Comparison of ENCODE assay signal across 29 cellular contexts in genomic region chr7:88456490-88456889, GRCh38.
"Had no signal": no experiment of that assay in that cellular context is flagged by ENCODE, and none has a peak within 500 bp of the region (broad histone marks: within the 10 kb centered on the region; RNA-seq: fewer than 3 reads in every experiment).

No MANE protein-coding gene starts in this region.

- H3K9me3 ChIP-seq: ovary, psoas muscle, right lobe of liver, sigmoid colon, stomach, thoracic aorta, thyroid gland, tibial nerve, upper lobe of right lung, uterus had no signal

- DNase-seq: naive thymus-derived CD4-positive, alpha-beta T cell; natural killer cell; occipital lobe; ovary; posterior cingulate gyrus; psoas muscle; right cardiac atrium; right lobe of liver; sigmoid colon; small intestine; stimulated activated CD4-positive, alpha-beta T cell treated with anti-CD3 and anti-CD28 coated beads, Interleukin-15, amount 100 ng/mL, for 24 hours; stimulated activated CD4-positive, alpha-beta T cell treated with anti-CD3 and anti-CD28 coated beads, Interleukin-2, amount 100 ng/mL, for 24 hours; stimulated activated CD4-positive, alpha-beta T cell treated with anti-CD3 and anti-CD28 coated beads, Interleukin-2, amount 100 ng/mL, for 48 hours; stimulated activated CD4-positive, alpha-beta T cell treated with anti-CD3 and anti-CD28 coated beads, Interleukin-4, amount 100 ng/mL, for 24 hours; stimulated activated naive B cell treated with anti-CD40 and anti-IgM and Interleukin-4, amounts not matched to agents 10 μg/mL and 1 μg/mL and 100 μg/mL, for 72 hours; stimulated activated naive CD4-positive, alpha-beta T cell treated with Interleukin-2 at 50 U/mL for 16 hours; stomach; thyroid gland; upper lobe of right lung; uterus had no signal

- H3K4me3 ChIP-seq: neural progenitor cell, ovary, psoas muscle, right lobe of liver, sigmoid colon, stomach, thoracic aorta, thyroid gland, tibial nerve, upper lobe of right lung, uterus had no signal

- H3K36me3 Mint-ChIP-seq: naive thymus-derived CD4-positive, alpha-beta T cell; natural killer cell; neural progenitor cell; stimulated activated effector memory CD8-positive, alpha-beta T cell treated with anti-CD3 and anti-CD28 coated beads, Interleukin-12 subunit alpha, Interleukin-12 subunit beta, amount 100 ng/mL, for 72 hours; stimulated activated naive B cell treated with anti-CD40 and anti-IgM and Interleukin-4, amounts not matched to agents 10 μg/mL and 1 μg/mL and 100 μg/mL, for 72 hours; type B pancreatic cell had no signal

- H3K27me3 ChIP-seq: neural progenitor cell, ovary, right lobe of liver, sigmoid colon, stomach, thyroid gland, tibial nerve, upper lobe of right lung, uterus had no signal

- H3K27ac Mint-ChIP-seq: naive thymus-derived CD4-positive, alpha-beta T cell; natural killer cell; nephron; neural progenitor cell; progenitor cell of endocrine pancreas; stimulated activated effector memory CD8-positive, alpha-beta T cell treated with anti-CD3 and anti-CD28 coated beads, Interleukin-12 subunit alpha, Interleukin-12 subunit beta, amount 100 ng/mL, for 72 hours; stimulated activated naive B cell treated with anti-CD40 and anti-IgM and Interleukin-4, amounts not matched to agents 10 μg/mL and 1 μg/mL and 100 μg/mL, for 72 hours; stimulated activated naive CD8-positive, alpha-beta T cell treated with anti-CD3 and anti-CD28 coated beads, Interleukin-15, Interleukin-2, amounts not matched to agents 100 ng/mL and 50 ng/mL, for 24 hours; type B pancreatic cell had no signal

- H3K27ac ChIP-seq: neural progenitor cell, ovary, parathyroid adenoma, psoas muscle, right lobe of liver, sigmoid colon, stomach, thoracic aorta, thyroid gland, tibial nerve, upper lobe of right lung, uterus had no signal

- H3K4me1 ChIP-seq: parathyroid adenoma, psoas muscle, right lobe of liver, sigmoid colon, stomach, thyroid gland, upper lobe of right lung, uterus had no signal

- ATAC-seq: naive thymus-derived CD4-positive, alpha-beta T cell; natural killer cell; psoas muscle; right cardiac atrium; right lobe of liver; stimulated activated effector memory CD8-positive, alpha-beta T cell treated with anti-CD3 and anti-CD28 coated beads, Interleukin-12 subunit alpha, Interleukin-12 subunit beta, amount 100 ng/mL, for 72 hours; stimulated activated naive B cell treated with anti-CD40 and anti-IgM and Interleukin-4, amounts not matched to agents 10 μg/mL and 1 μg/mL and 100 μg/mL, for 72 hours; upper lobe of right lung had no signal

- H3K9ac ChIP-seq: neural progenitor cell, parathyroid adenoma had no signal

- H3K27me3 Mint-ChIP-seq: progenitor cell of endocrine pancreas; stimulated activated naive B cell treated with anti-CD40 and anti-IgM and Interleukin-4, amounts not matched to agents 10 μg/mL and 1 μg/mL and 100 μg/mL, for 72 hours; stimulated activated naive CD8-positive, alpha-beta T cell treated with anti-CD3 and anti-CD28 coated beads, Interleukin-15, Interleukin-2, amounts not matched to agents 100 ng/mL and 50 ng/mL, for 24 hours; type B pancreatic cell had no signal

- H3K4me3 Mint-ChIP-seq: naive thymus-derived CD4-positive, alpha-beta T cell; natural killer cell; nephron; neural progenitor cell; stimulated activated effector memory CD8-positive, alpha-beta T cell treated with anti-CD3 and anti-CD28 coated beads, Interleukin-12 subunit alpha, Interleukin-12 subunit beta, amount 100 ng/mL, for 72 hours; stimulated activated naive B cell treated with anti-CD40 and anti-IgM and Interleukin-4, amounts not matched to agents 10 μg/mL and 1 μg/mL and 100 μg/mL, for 72 hours; stimulated activated naive CD8-positive, alpha-beta T cell treated with anti-CD3 and anti-CD28 coated beads, Interleukin-15, Interleukin-2, amounts not matched to agents 100 ng/mL and 50 ng/mL, for 24 hours; type B pancreatic cell had no signal

- H3K9me3 Mint-ChIP-seq: naive thymus-derived CD4-positive, alpha-beta T cell; natural killer cell; nephron; neural progenitor cell; stimulated activated effector memory CD8-positive, alpha-beta T cell treated with anti-CD3 and anti-CD28 coated beads, Interleukin-12 subunit alpha, Interleukin-12 subunit beta, amount 100 ng/mL, for 72 hours; stimulated activated naive B cell treated with anti-CD40 and anti-IgM and Interleukin-4, amounts not matched to agents 10 μg/mL and 1 μg/mL and 100 μg/mL, for 72 hours; stimulated activated naive CD8-positive, alpha-beta T cell treated with anti-CD3 and anti-CD28 coated beads, Interleukin-15, Interleukin-2, amounts not matched to agents 100 ng/mL and 50 ng/mL, for 24 hours; type B pancreatic cell had no signal

- H3K36me3 ChIP-seq: neural progenitor cell, ovary, right lobe of liver, sigmoid colon, stomach, thoracic aorta, thyroid gland, tibial nerve, upper lobe of right lung, uterus had no signal

- H3K4me1 Mint-ChIP-seq: naive thymus-derived CD4-positive, alpha-beta T cell; natural killer cell; stimulated activated effector memory CD8-positive, alpha-beta T cell treated with anti-CD3 and anti-CD28 coated beads, Interleukin-12 subunit alpha, Interleukin-12 subunit beta, amount 100 ng/mL, for 72 hours; stimulated activated naive B cell treated with anti-CD40 and anti-IgM and Interleukin-4, amounts not matched to agents 10 μg/mL and 1 μg/mL and 100 μg/mL, for 72 hours had no signal
